14 cellular contexts compared by ENCODE assay signal in genomic region chr12:30996255-30996654, GRCh38.
DNase-seq lines count a peak whose midpoint lies in the region; ATAC-seq and TF ChIP-seq lines count a peak whose summit lies in the region.
"Had no signal": no experiment of that assay in that cellular context is flagged by ENCODE, and none has a peak within 500 bp of the region (broad histone marks: within the 10 kb centered on the region; RNA-seq: fewer than 3 reads in every experiment).

No MANE protein-coding gene starts in this region.

- ATAC-seq in HG03108 (IDR thresholded peaks at IDR 0.05; ENCODE audit: unreplicated experiment) = no peak
- ATAC-seq: activated CD8-positive, alpha-beta T cell treated with anti-CD3 and anti-CD28 coated beads, Interleukin-2, amount 10 ng/mL, durations not matched to agents 7 days and 5 days; esophagus mucosa; stimulated activated naive CD8-positive, alpha-beta T cell treated with anti-CD3 and anti-CD28 coated beads, Interleukin-15, Interleukin-2, amounts not matched to agents 100 U/mL and 50 U/mL, for 24 hours had no signal

- no peak overlapping the region for H3K4me3 ChIP-seq in cardiac fibroblast (replicated peaks in 1 of 2; ENCODE audit: low read depth in 2 of 2, low read length in 2 of 2)
- H3K4me3 ChIP-seq: prostate gland had no signal

- TF ChIP-seq CTCF in cardiac fibroblast (IDR thresholded peaks at IDR 0.05; ENCODE audit: low read depth, low read length) = no peak

- DNase-seq in AG20443 (ENCODE audit: low spot score) (peak; percentile 67), M059J (ENCODE audit: low read depth) (peak; percentile 78), cardiac fibroblast (ENCODE audit: low read depth in 2 of 2) (peak; percentile 60 to 76), lung microvascular endothelial cell (ENCODE audit: low read depth in 2 of 2) (peak; percentile 67 to 93), C1 segment of cervical spinal cord (lab: John Stamatoyannopoulos, UW) (no peak), anterior cingulate cortex (lab: John Stamatoyannopoulos, UW) (no peak)
- no peak for DNase-seq in stimulated activated CD4-positive, alpha-beta T cell treated with anti-CD3 and anti-CD28 coated beads, Interleukin-2, amount 100 ng/mL, for 48 hours
- DNase-seq: activated CD8-positive, alpha-beta T cell treated with anti-CD3 and anti-CD28 coated beads, Interleukin-2, amount 10 ng/mL, durations not matched to agents 7 days and 5 days; AML-193; cerebellar nuclear complex; stimulated activated naive CD8-positive, alpha-beta T cell treated with anti-CD3 and anti-CD28 coated beads, Interleukin-15, Interleukin-2, amounts not matched to agents 100 U/mL and 50 U/mL, for 24 hours had no signal

Comparison
In these comparisons a context has a peak if more than half of its experiments do, and no peak if none do; other contexts are left out.
1. DNase-seq: peak in AG20443 (single experiment), M059J (single experiment), cardiac fibroblast (2 of 2) and lung microvascular endothelial cell (2 of 2); none in stimulated activated CD4-positive, alpha-beta T cell treated with anti-CD3 and anti-CD28 coated beads, Interleukin-2, amount 100 ng/mL, for 48 hours (0 of 2), C1 segment of cervical spinal cord (0 of 14) and anterior cingulate cortex (0 of 58).